ENCODE assay signal across 12 cellular contexts in the genomic region with DNA sequence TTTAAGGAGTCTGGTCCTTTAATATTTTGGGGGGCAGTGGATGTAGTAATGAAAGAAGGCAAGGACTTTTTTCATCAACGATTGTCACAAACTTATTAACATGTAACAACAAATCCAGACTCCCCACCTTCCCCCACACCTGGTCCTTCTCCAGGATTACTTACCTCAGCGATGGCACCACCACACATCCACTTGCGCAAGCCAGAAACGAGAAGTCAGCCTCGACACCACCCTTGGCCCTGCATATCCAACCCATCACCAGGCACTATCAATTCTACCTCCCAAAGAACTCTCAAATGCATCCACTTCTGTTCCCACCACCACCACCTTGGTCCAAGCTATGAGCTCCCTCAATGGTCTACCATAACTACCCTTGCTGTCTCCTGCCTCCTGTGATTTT. TPM values are rescaled to one million over a fixed set of nuclear protein-coding genes. Genes with fewer than 3 reads are reported as not detected.
DNase-seq lines count a peak whose midpoint lies in the region; ATAC-seq, FAIRE-seq and TF ChIP-seq lines count a peak whose summit lies in the region.
"Had no signal": no experiment of that assay in that cellular context is flagged by ENCODE, and none has a peak within 500 bp of the region (broad histone marks: within the 10 kb centered on the region; RNA-seq: fewer than 3 reads in every experiment).

No MANE protein-coding gene starts in this region.

- peaks cover 18% of the 10 kb centered on the region for H3K36me3 ChIP-seq in SU-DHL-6 (ENCODE audit: low read length)
- peaks cover 75% of the 10 kb centered on the region for H3K36me3 ChIP-seq in HAP-1 (replicated peaks)

- H4K20me1 ChIP-seq in SU-DHL-6 (ENCODE audit: low read depth, low read length): peaks cover 16% of the 10 kb centered on the region; the same call in 1 of the 2 replicates

- DNase-seq in activated T-cell treated with anti-CD3 and anti-CD28 coated beads, Interleukin-2, amount 50 U/mL, for 72 hours: no peak
- DNase-seq in activated T-cell treated with anti-CD3 and anti-CD28 coated beads for 4 hours (no peak), epithelial cell of esophagus (ENCODE audit: low read depth) (peak; percentile 69), SW 1271 (lab: John Stamatoyannopoulos, UW) (no peak), GM12892 (ENCODE audit: insufficient read length) (no peak), HAP-1 (ENCODE audit: low spot score in 2 of 2) (no peak)
- DNase-seq in stimulated activated naive B cell treated with anti-CD40 and anti-IgM and Interleukin-4, amounts not matched to agents 10 μg/mL and 1 μg/mL and 100 μg/mL, for 72 hours: no peak
- DNase-seq: activated effector memory CD4-positive, alpha-beta T cell treated with anti-CD3 and anti-CD28 coated beads, Interleukin-2, amount 50 U/mL, for 16 hours; hypothalamus; NCI-H1105 treated with DMSO at 0.1 percent for 48 hours; T1000 had no signal

- H3K9me3 Mint-ChIP-seq in activated T-cell treated with anti-CD3 and anti-CD28 coated beads, Interleukin-2, amount 50 U/mL, for 72 hours: no peaks in the 10 kb centered on the region
- H3K9me3 Mint-ChIP-seq in stimulated activated naive B cell treated with anti-CD40 and anti-IgM and Interleukin-4, amounts not matched to agents 10 μg/mL and 1 μg/mL and 100 μg/mL, for 72 hours: peaks cover 0 to 5% of the 10 kb centered on the region in 2 donors

- H3F3A ChIP-seq in SU-DHL-6 (ENCODE audit: insufficient read depth): peaks cover 78% of the 10 kb centered on the region

- FAIRE-seq in GM12892 (lab: Jason Lieb, UNC): no peak

- H3K27ac ChIP-seq in SU-DHL-6 (ENCODE audit: low read depth, low read length): peak overlapping the region; percentile 96

- peaks cover 92% of the 10 kb centered on the region for H3K79me2 ChIP-seq in SU-DHL-6 (ENCODE audit: insufficient read depth, low read length)

- H3K27me3 ChIP-seq in SU-DHL-6 (ENCODE audit: low read length) (no peaks in the 10 kb centered on the region), HAP-1 (ENCODE audit: low read depth) (no peaks in the 10 kb centered on the region)

- no peaks in the 10 kb centered on the region for H3K9me3 ChIP-seq in SU-DHL-6 (ENCODE audit: insufficient read depth, low read length)
- no peaks in the 10 kb centered on the region for H3K9me3 ChIP-seq in HAP-1

- no peak for TF ChIP-seq POLR2A in GM12892 (IDR thresholded peaks at IDR 0.05; ENCODE audit: low read depth, low read length)

- peak overlapping the region; percentile 63 for H3K4me2 ChIP-seq in SU-DHL-6 (ENCODE audit: low read depth, low read length, poor library complexity, severe bottlenecking)

- H2AFZ ChIP-seq in SU-DHL-6 (ENCODE audit: low read depth, low read length, severe bottlenecking): no peak overlapping the region

- H3K4me1 Mint-ChIP-seq in activated T-cell treated with anti-CD3 and anti-CD28 coated beads, Interleukin-2, amount 50 U/mL, for 72 hours (ENCODE audit: low read depth): peaks cover 98% of the 10 kb centered on the region
- peaks cover 53 to 94% of the 10 kb centered on the region in 2 donors for H3K4me1 Mint-ChIP-seq in stimulated activated naive B cell treated with anti-CD40 and anti-IgM and Interleukin-4, amounts not matched to agents 10 μg/mL and 1 μg/mL and 100 μg/mL, for 72 hours

- H3K36me3 Mint-ChIP-seq in activated T-cell treated with anti-CD3 and anti-CD28 coated beads, Interleukin-2, amount 50 U/mL, for 72 hours (ENCODE audit: insufficient read depth in 2 of 2): peaks cover 25 to 73% of the 10 kb centered on the region in 2 donors
- peaks cover 58 to 89% of the 10 kb centered on the region in 2 donors for H3K36me3 Mint-ChIP-seq in stimulated activated naive B cell treated with anti-CD40 and anti-IgM and Interleukin-4, amounts not matched to agents 10 μg/mL and 1 μg/mL and 100 μg/mL, for 72 hours

- TF ChIP-seq CTCF in SU-DHL-6 (IDR thresholded peaks at IDR 0.05; ENCODE audit: insufficient read depth, low read length, poor library complexity, severe bottlenecking): no peak
- TF ChIP-seq CTCF in epithelial cell of esophagus (IDR thresholded peaks at IDR 0.05; ENCODE audit: insufficient read depth, low read depth, low read length, missing control alignments): no peak

- H3K27ac Mint-ChIP-seq in activated T-cell treated with anti-CD3 and anti-CD28 coated beads, Interleukin-2, amount 50 U/mL, for 72 hours: peak overlapping the region; percentile 5
- peak overlapping the region; percentile 98 for H3K27ac Mint-ChIP-seq in stimulated activated naive B cell treated with anti-CD40 and anti-IgM and Interleukin-4, amounts not matched to agents 10 μg/mL and 1 μg/mL and 100 μg/mL, for 72 hours

- H3K27me3 Mint-ChIP-seq in activated T-cell treated with anti-CD3 and anti-CD28 coated beads, Interleukin-2, amount 50 U/mL, for 72 hours (ENCODE audit: low read depth): no peaks in the 10 kb centered on the region
- H3K27me3 Mint-ChIP-seq in stimulated activated naive B cell treated with anti-CD40 and anti-IgM and Interleukin-4, amounts not matched to agents 10 μg/mL and 1 μg/mL and 100 μg/mL, for 72 hours: no peaks in the 10 kb centered on the region

- in situ Hi-C loops in HAP-1 (cut with MboI; ENCODE audit: low sequenced_read_pairs): no loop called here

- peak overlapping the region; percentile 87 for H3K9ac ChIP-seq in SU-DHL-6 (ENCODE audit: low read length)

- H3K4me1 ChIP-seq in HAP-1: peaks cover 42% of the 10 kb centered on the region

- H3K4me3 Mint-ChIP-seq in activated T-cell treated with anti-CD3 and anti-CD28 coated beads, Interleukin-2, amount 50 U/mL, for 72 hours: peak overlapping the region; percentile 89 to 99
- peak overlapping the region; percentile 68 to 97 for H3K4me3 Mint-ChIP-seq in stimulated activated naive B cell treated with anti-CD40 and anti-IgM and Interleukin-4, amounts not matched to agents 10 μg/mL and 1 μg/mL and 100 μg/mL, for 72 hours

- ATAC-seq in activated T-cell treated with anti-CD3 and anti-CD28 coated beads, Interleukin-2, amount 50 U/mL, for 72 hours (replicated peaks in 1 of 2): no peak
- ATAC-seq in stimulated activated naive B cell treated with anti-CD40 and anti-IgM and Interleukin-4, amounts not matched to agents 10 μg/mL and 1 μg/mL and 100 μg/mL, for 72 hours (replicated peaks): no peak

- peak overlapping the region; percentile 76 for H3K4me3 ChIP-seq in SU-DHL-6 (ENCODE audit: insufficient read depth, low read length, poor library complexity, severe bottlenecking)
- no peak overlapping the region for H3K4me3 ChIP-seq in epithelial cell of esophagus (ENCODE audit: low read length)
- H3K4me3 ChIP-seq in HAP-1: no peak overlapping the region

- no peaks in the 10 kb centered on the region for H3K9me2 ChIP-seq in SU-DHL-6 (replicated peaks; ENCODE audit: insufficient read depth, low read length)

RNA-seq across cellular contexts. Expression of a gene that starts 6.6 kb away (rescaled TPM):
- total RNA-seq in activated T-cell treated with anti-CD3 and anti-CD28 coated beads, Interleukin-2, amount 50 U/mL, for 72 hours: 100 to 1,000 TPM; 167 to 177 TPM
- polyA plus RNA-seq in GM12892 (2012; ENCODE audit: missing spikeins): 137 TPM
